In the genomic region with DNA sequence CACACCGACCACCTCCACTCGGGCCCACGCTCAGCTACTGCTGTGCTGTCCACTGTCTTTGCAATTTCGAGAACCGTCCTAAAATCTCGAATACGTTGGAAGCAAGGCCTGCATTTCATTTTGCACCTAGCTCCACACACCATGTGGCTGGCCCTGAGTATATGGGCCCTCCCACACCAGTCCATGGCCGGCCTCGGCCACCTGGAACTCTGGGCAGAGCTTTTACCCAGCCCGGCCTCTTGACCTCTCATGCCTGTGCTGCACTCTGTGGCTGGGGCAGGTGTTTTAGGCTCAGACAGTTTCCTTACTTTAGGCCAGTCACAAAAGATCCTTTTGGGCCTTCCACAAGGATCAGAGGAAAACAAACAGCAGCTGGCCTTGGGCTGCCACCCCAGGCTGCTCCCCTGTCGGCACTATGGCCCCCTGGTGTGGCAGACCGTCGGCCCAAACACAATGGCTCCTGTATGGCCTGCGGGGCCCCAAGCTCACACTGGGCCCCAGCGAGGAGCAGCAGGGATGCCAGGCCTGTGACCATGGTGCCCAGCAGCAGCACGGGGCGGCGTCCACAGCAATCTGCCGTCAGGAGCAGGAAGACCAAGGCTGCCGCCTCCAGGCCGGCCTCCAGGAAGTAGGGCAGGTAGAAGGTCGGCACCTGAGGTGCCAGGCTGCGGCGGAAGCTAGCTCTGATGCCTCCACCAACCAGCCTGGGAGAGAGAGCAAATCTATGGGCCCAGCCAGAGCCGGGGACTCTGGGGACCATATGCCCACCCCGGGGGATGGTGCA, we compare ENCODE assay signal across 14 cellular contexts. TPM values are rescaled to one million over a fixed set of nuclear protein-coding genes. Genes with fewer than 3 reads are reported as not detected.
"Had no signal": no experiment of that assay in that cellular context is flagged by ENCODE, and none has a peak within 500 bp of the region (broad histone marks: within the 10 kb centered on the region; RNA-seq: fewer than 3 reads in every experiment).

No MANE protein-coding gene starts in this region.

- H3K9me3 ChIP-seq: ovary, testis, upper lobe of right lung had no signal

- H3K4me3 Mint-ChIP-seq: activated naive CD8-positive, alpha-beta T cell treated with anti-CD3 and anti-CD28 coated beads for 36 hours; activated T-cell treated with anti-CD3 and anti-CD28 coated beads, Interleukin-2, amount 50 U/mL, for 24 hours; immature natural killer cell; nephron progenitor cell had no signal

- H3K4me3 ChIP-seq: esophagus muscularis mucosa, ovary, testis, upper lobe of right lung had no signal

- DNase-seq: activated CD4-positive, alpha-beta T cell treated with anti-CD3 and anti-CD28 coated beads, Interleukin-2, amount 50 U/mL, for 4 hours; activated CD4-positive, CD25-positive, alpha-beta regulatory T cell treated with anti-CD3 and anti-CD28 coated beads, Interleukin-2, amount 50 U/mL, for 72 hours; activated effector memory CD4-positive, alpha-beta T cell treated with anti-CD3 and anti-CD28 coated beads, Interleukin-2, amount 50 U/mL, for 16 hours; activated naive CD8-positive, alpha-beta T cell treated with anti-CD3 and anti-CD28 coated beads for 36 hours; activated T-cell treated with anti-CD3 and anti-CD28 coated beads, Interleukin-2, amount 50 U/mL, for 24 hours; immature natural killer cell; left colon; nephron progenitor cell; stimulated activated naive CD8-positive, alpha-beta T cell treated with anti-CD3 and anti-CD28 coated beads, Interleukin-15, Interleukin-2, amounts not matched to agents 100 U/mL and 50 U/mL, for 24 hours; testis had no signal

- H3K27ac ChIP-seq: esophagus muscularis mucosa, ovary, testis, upper lobe of right lung had no signal

- H3K4me1 ChIP-seq: testis had no signal

- ATAC-seq: left colon; stimulated activated naive CD8-positive, alpha-beta T cell treated with anti-CD3 and anti-CD28 coated beads, Interleukin-15, Interleukin-2, amounts not matched to agents 100 U/mL and 50 U/mL, for 24 hours; upper lobe of right lung had no signal

- H3K27ac Mint-ChIP-seq: activated naive CD8-positive, alpha-beta T cell treated with anti-CD3 and anti-CD28 coated beads for 36 hours; activated T-cell treated with anti-CD3 and anti-CD28 coated beads, Interleukin-2, amount 50 U/mL, for 24 hours; immature natural killer cell; nephron progenitor cell had no signal

- H3K36me3 ChIP-seq: esophagus muscularis mucosa, ovary, upper lobe of right lung had no signal

- H3K9me3 Mint-ChIP-seq: activated naive CD8-positive, alpha-beta T cell treated with anti-CD3 and anti-CD28 coated beads for 36 hours had no signal

- H3K4me1 Mint-ChIP-seq: activated naive CD8-positive, alpha-beta T cell treated with anti-CD3 and anti-CD28 coated beads for 36 hours had no signal

- H3K27me3 ChIP-seq: ovary, testis had no signal

- H3K36me3 Mint-ChIP-seq: activated naive CD8-positive, alpha-beta T cell treated with anti-CD3 and anti-CD28 coated beads for 36 hours; immature natural killer cell had no signal

RNA-seq across cellular contexts. Expression of gene SLC22A31, which starts 2.5 kb away (rescaled TPM):
- total RNA-seq: activated naive CD8-positive, alpha-beta T cell treated with anti-CD3 and anti-CD28 coated beads for 36 hours; renal cortical epithelial cell had no signal
- polyA plus RNA-seq: immature natural killer cell had no signal

RNA-seq across cellular contexts. Expression of gene CDH15, which starts 26.3 kb away (rescaled TPM):
- total RNA-seq: activated naive CD8-positive, alpha-beta T cell treated with anti-CD3 and anti-CD28 coated beads for 36 hours; left colon; renal cortical epithelial cell had no signal
- polyA plus RNA-seq: immature natural killer cell had no signal
